Comparison of ENCODE assay signal across 8 cellular contexts in the genomic region with DNA sequence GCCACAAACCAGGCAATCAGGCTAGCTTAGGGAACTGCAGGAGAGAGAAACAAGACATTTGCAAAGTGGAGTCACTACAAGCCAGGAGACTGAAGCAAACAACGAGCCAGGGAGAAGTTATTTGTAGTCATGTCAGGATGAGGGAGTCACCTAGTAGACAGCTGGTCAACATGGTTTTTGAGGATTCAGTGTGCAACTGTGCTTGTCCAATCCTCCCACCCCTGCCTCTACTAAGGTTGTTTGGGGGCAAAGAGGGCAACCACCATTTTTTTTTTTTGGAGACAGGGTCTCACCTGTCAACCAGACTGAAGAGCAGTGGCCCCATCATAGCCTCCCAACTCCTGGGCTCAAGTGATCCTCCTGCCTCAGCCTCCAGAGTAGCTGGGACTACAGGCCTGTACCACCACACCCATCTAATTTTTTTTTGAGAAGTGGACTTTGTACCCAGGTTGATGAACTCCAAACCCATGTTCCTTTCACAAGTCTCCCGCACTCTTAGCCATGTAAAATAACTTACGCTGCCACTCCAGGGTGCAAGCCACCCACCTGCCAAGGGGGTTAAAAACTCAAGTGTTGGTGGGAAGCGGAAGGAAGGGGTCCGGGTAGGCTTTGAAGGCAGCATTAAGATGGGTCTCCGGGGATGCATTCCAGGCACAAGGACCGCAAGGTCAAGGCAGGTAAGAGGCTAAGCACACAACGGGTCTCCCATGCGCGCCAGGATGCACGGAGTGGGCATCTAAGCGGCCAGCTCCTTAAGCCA. TPM values are rescaled to one million over a fixed set of nuclear protein-coding genes. Genes with fewer than 3 reads are reported as not detected.
DNase-seq lines count a peak whose midpoint lies in the region; ATAC-seq, FAIRE-seq and TF ChIP-seq lines count a peak whose summit lies in the region.

No MANE protein-coding gene starts in this region.

- no peaks in the 10 kb centered on the region for H3K27me3 ChIP-seq in DND-41 (ENCODE audit: insufficient read depth, low read length, poor library complexity)
- no peaks in the 10 kb centered on the region for H3K27me3 ChIP-seq in Panc1 (ENCODE audit: control insufficient read depth, insufficient read depth, low read length)
- no peaks in the 10 kb centered on the region for H3K27me3 ChIP-seq in pancreas

- peaks cover 35% of the 10 kb centered on the region for H3K79me2 ChIP-seq in DND-41 (ENCODE audit: insufficient read depth, low read length)

- H3K4me1 ChIP-seq in DND-41 (ENCODE audit: insufficient read depth, low read length) (peaks cover 38% of the 10 kb centered on the region), Panc1 (ENCODE audit: control insufficient read depth, insufficient read depth, low read length) (peaks cover 30% of the 10 kb centered on the region), pancreas (peaks cover 0 to 27% (median 23%) of the 10 kb centered on the region in 3 donors)

- intact Hi-C loops in Panc1 (cut with micrococcal nuclease; ENCODE audit: unreplicated experiment), result no loop called here
- intact Hi-C loops in pancreas (cut with DNase I), result no loop called here

- ATAC-seq in DND-41 (ENCODE audit: insufficient read depth, low read depth) (no peak), Panc1 (no peak), pancreas (no peak)

- H3K27ac ChIP-seq in DND-41 (ENCODE audit: low read length), result peak overlapping the region; percentile 91
- peak overlapping the region; percentile 90 for H3K27ac ChIP-seq in Panc1 (ENCODE audit: low read length)
- H3K27ac ChIP-seq in pancreas, result peak overlapping the region in 1 of 4 donors; percentile 82

- BruUV-seq in Panc1 (replicated peaks; lab: Mats Ljungman, UMichigan), result TSS peak; percentile 74

- 5 to 6% methylated on average over 12 of the region's 12 CpGs for WGBS in pancreas, 2 donors

- H3K9me3 ChIP-seq in DND-41 (ENCODE audit: insufficient read depth, low read length, severe bottlenecking), result no peaks in the 10 kb centered on the region
- no peaks in the 10 kb centered on the region for H3K9me3 ChIP-seq in Panc1 (ENCODE audit: control insufficient read depth, insufficient read depth, low read depth, low read length)
- no peaks in the 10 kb centered on the region for H3K9me3 ChIP-seq in pancreas

- H4K20me1 ChIP-seq in DND-41 (ENCODE audit: insufficient read depth, low read length), result peaks cover 57% of the 10 kb centered on the region

- peak overlapping the region; percentile 79 for H3K9ac ChIP-seq in DND-41 (ENCODE audit: low read depth, low read length)

- H3K36me3 ChIP-seq in DND-41 (ENCODE audit: insufficient read depth, low read length) (peaks cover 55% of the 10 kb centered on the region), Panc1 (ENCODE audit: control insufficient read depth, insufficient read depth, low read length) (peaks cover 6% of the 10 kb centered on the region), pancreas (peaks cover 6 to 37% (median 16%) of the 10 kb centered on the region in 3 donors)

- DNase-seq in DND-41 (no peak), Panc1 (ENCODE audit: low read depth, low spot score) (no peak), erythroblast (lab: John Stamatoyannopoulos, UW) (peak; percentile 45 to 59), pancreas (no peak), NCI-H187 treated with DMSO at 0.1 percent for 48 hours (lab: John Stamatoyannopoulos, UW) (no peak), T-helper 9 cell (no peak), DMS 273 treated with DMSO at 0.1 percent for 48 hours (lab: John Stamatoyannopoulos, UW) (no peak)
- no peak for DNase-seq in stimulated activated CD8-positive, alpha-beta memory T cell treated with anti-CD3 and anti-CD28 coated beads, Interleukin-4, amount 100 ng/mL, for 48 hours

- no peak for TF ChIP-seq POLR2A in erythroblast (IDR thresholded peaks at IDR 0.05; ENCODE audit: low read length)

- CTCF ChIA-PET in Panc1 (lab: Charles Lee), result interaction anchor here (0.7 to 1.7 kb wide), 2 partner anchors 22 to 86 kb away, joined by 3 to 4 read pairs; no protein-coding TSS in a partner anchor

- in situ Hi-C loops in Panc1 (cut with HindIII; ENCODE audit: low pct_unique_long_range_greater_than_20kb, low sequenced_read_pairs), result no loop called here

- H2AFZ ChIP-seq in DND-41 (ENCODE audit: low read depth, low read length), result no peak overlapping the region

- no peak for FAIRE-seq in pancreas (lab: Jason Lieb, UNC)

- H3K4me3 ChIP-seq in DND-41 (ENCODE audit: low read depth in 1 of 2, low read length in 2 of 2) (peak overlapping the region; percentile 61 to 92; a peak in 3 of 4 replicates), Panc1 (ENCODE audit: low read depth in 2 of 2, low read length in 2 of 2) (peak overlapping the region; percentile 79 to 90), pancreas (peak overlapping the region; percentile 50 to 99 (median 82))

- H3K4me2 ChIP-seq in DND-41 (ENCODE audit: insufficient read depth, low read length), result peak overlapping the region; percentile 93

- POLR2A ChIA-PET in Panc1 (lab: Charles Lee), result no interaction called here

- TF ChIP-seq CTCF in DND-41 (IDR thresholded peaks at IDR 0.05; ENCODE audit: borderline replicate concordance, extremely low read depth, low read length, poor library complexity, severe bottlenecking), result no peak
- no peak for TF ChIP-seq CTCF in Panc1 (IDR thresholded peaks at IDR 0.05)
- TF ChIP-seq CTCF in pancreas (IDR thresholded peaks at IDR 0.05), result no peak

RNA-seq across cellular contexts. Expression of a gene that starts 1.0 kb away (rescaled TPM):
- total RNA-seq in Panc1 (2021; ENCODE audit: unreplicated experiment), result 758 TPM
- 1,211 TPM for polyA plus RNA-seq in Panc1 (2012; ENCODE audit: insufficient read length)
- total RNA-seq in pancreas, result 1,000 to 10,000 TPM in 2 of 6 donors, 100 to 1,000 TPM in 4; 711 to 1,181 (median 872) TPM
- 1,000 to 10,000 TPM; 2,170 to 3,795 TPM for polyA plus RNA-seq in pancreas

RNA-seq across cellular contexts. Expression of a gene that starts 1.2 kb away (rescaled TPM):
- 39.6 TPM for total RNA-seq in Panc1 (2021; ENCODE audit: unreplicated experiment)
- polyA plus RNA-seq in Panc1 (2012; ENCODE audit: insufficient read length), result 45.4 TPM
- total RNA-seq in pancreas, result 10 to 100 TPM in 4 of 6 donors, 1 to 10 TPM in 2; 7.0 to 14.9 (median 10.4) TPM
- 10 to 100 TPM; 13.7 to 24.4 TPM for polyA plus RNA-seq in pancreas

RNA-seq across cellular contexts. Expression of a gene that starts 7.5 kb away (rescaled TPM):
- total RNA-seq in Panc1 (2021; ENCODE audit: unreplicated experiment), result not detected
- not detected for polyA plus RNA-seq in Panc1 (2012; ENCODE audit: insufficient read length)
- under 1 TPM in 1 of 6 donors, not detected in 5; 0.13 TPM for total RNA-seq in pancreas
- not detected for polyA plus RNA-seq in pancreas

Comparison
In these comparisons a context has a peak if more than half of its experiments do, and no peak if none do; other contexts are left out.
1. DNase-seq: peak in erythroblast (2 of 2); none in DND-41 (single experiment), Panc1 (single experiment), pancreas (0 of 6), NCI-H187 treated with DMSO at 0.1 percent for 48 hours (single experiment), stimulated activated CD8-positive, alpha-beta memory T cell treated with anti-CD3 and anti-CD28 coated beads, Interleukin-4, amount 100 ng/mL, for 48 hours (single experiment), T-helper 9 cell (single experiment) and DMS 273 treated with DMSO at 0.1 percent for 48 hours (single experiment).
2. Peak in every context shown above with its lines, with median percentiles within 50 percentile points of each other: H3K4me3 ChIP-seq.